ENCODE assay signal across 24 cellular contexts in the genomic region with DNA sequence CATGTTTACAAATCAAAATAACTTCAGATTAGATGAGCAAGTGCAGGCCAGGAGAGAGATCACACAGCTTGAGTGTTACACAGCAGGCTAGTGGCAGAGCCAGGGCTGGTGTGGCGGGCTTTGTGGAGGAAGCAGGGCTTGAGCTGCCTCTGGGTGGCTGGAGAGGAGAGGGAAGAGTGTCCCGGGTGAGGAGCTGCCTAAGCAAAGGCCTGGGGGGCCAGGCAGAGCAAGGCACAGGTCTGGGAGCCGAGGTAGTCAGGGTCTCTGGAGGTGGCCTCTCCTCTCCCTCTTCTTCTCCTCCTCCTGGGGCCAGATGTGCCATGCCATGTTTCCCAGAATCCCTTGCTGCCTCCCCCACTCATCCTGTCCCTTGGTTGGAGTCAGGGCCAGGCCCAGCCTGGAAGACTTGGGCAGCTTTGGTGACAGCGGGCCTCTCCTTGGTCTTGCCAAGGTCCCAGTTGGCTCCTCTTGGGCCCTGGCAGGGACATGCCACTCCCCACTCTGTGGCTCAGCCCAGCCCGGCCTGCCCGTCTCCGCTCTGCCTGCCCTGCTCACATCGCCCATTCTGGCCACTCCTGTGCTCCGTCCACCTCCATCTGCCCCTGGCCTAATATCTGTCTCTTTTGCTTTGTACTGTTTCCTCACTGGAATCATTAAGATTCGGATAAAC.
DNase-seq lines count a peak whose midpoint lies in the region; ATAC-seq, FAIRE-seq and TF ChIP-seq lines count a peak whose summit lies in the region.
"Had no signal": no experiment of that assay in that cellular context is flagged by ENCODE, and none has a peak within 500 bp of the region (broad histone marks: within the 10 kb centered on the region; RNA-seq: fewer than 3 reads in every experiment).

No MANE protein-coding gene starts in this region.

- H3K36me3 Mint-ChIP-seq in natural killer cell treated with Interleukin-12 subunit alpha and Interleukin-12 subunit beta and Interleukin-15 and Interleukin-18, amount 100 ng/mL, for 72 hours: no peaks in the 10 kb centered on the region
- H3K36me3 Mint-ChIP-seq in natural killer cell: no peaks in the 10 kb centered on the region
- peaks cover 9% of the 10 kb centered on the region for H3K36me3 Mint-ChIP-seq in WTC11
- peaks cover 17% of the 10 kb centered on the region for H3K36me3 Mint-ChIP-seq in type B pancreatic cell
- H3K36me3 Mint-ChIP-seq: CD4-positive, alpha-beta memory T cell had no signal

- no peak overlapping the region for H3K27ac Mint-ChIP-seq in natural killer cell treated with Interleukin-12 subunit alpha and Interleukin-12 subunit beta and Interleukin-15 and Interleukin-18, amount 100 ng/mL, for 72 hours
- H3K27ac Mint-ChIP-seq in natural killer cell (no peak overlapping the region), WTC11 (peak overlapping the region; percentile 87), type B pancreatic cell (peak overlapping the region; percentile 54)
- H3K27ac Mint-ChIP-seq: CD4-positive, alpha-beta memory T cell had no signal

- ATAC-seq in natural killer cell treated with Interleukin-12 subunit alpha and Interleukin-12 subunit beta and Interleukin-15 and Interleukin-18, amount 100 ng/mL, for 72 hours: peak; percentile 25 to 52
- ATAC-seq in natural killer cell (no peak), WTC11 (no peak), left lobe of liver (no peak), HG03460 (IDR thresholded peaks at IDR 0.05; ENCODE audit: unreplicated experiment) (no peak)

- H3K9me3 ChIP-seq in kidney (ENCODE audit: control insufficient read depth in 1 of 2, low read length in 2 of 2): no peaks in the 10 kb centered on the region
- H3K9me3 ChIP-seq: A549 had no signal

- H3K27ac ChIP-seq in kidney (ENCODE audit: low read depth in 2 of 2, low read length in 2 of 2): no peak overlapping the region
- H3K27ac ChIP-seq: A549, KMS-11 had no signal

- no peak overlapping the region for H3K9ac ChIP-seq in kidney (ENCODE audit: low read length in 2 of 2)
- H3K9ac ChIP-seq: KMS-11 had no signal

- TF ChIP-seq CTCF in natural killer cell (IDR thresholded peaks at IDR 0.05): no peak
- no peak for TF ChIP-seq CTCF in WTC11 (IDR thresholded peaks at IDR 0.05)
- no peak for TF ChIP-seq CTCF in kidney (IDR thresholded peaks at IDR 0.05; ENCODE audit: borderline replicate concordance, extremely low read depth, insufficient read depth)
- TF ChIP-seq CTCF in type B pancreatic cell (conservative IDR thresholded peaks at IDR 0.05): no peak

- H3K4me1 Mint-ChIP-seq in natural killer cell treated with Interleukin-12 subunit alpha and Interleukin-12 subunit beta and Interleukin-15 and Interleukin-18, amount 100 ng/mL, for 72 hours (ENCODE audit: low read depth in 2 of 2): no peaks in the 10 kb centered on the region
- H3K4me1 Mint-ChIP-seq in natural killer cell (no peaks in the 10 kb centered on the region), WTC11 (peaks cover 11% of the 10 kb centered on the region), type B pancreatic cell (ENCODE audit: unreplicated experiment) (peaks cover 3% of the 10 kb centered on the region)
- H3K4me1 Mint-ChIP-seq: CD4-positive, alpha-beta memory T cell had no signal

- H3K9me3 Mint-ChIP-seq in natural killer cell treated with Interleukin-12 subunit alpha and Interleukin-12 subunit beta and Interleukin-15 and Interleukin-18, amount 100 ng/mL, for 72 hours: no peaks in the 10 kb centered on the region
- H3K9me3 Mint-ChIP-seq in natural killer cell (no peaks in the 10 kb centered on the region), WTC11 (peaks cover 4% of the 10 kb centered on the region), type B pancreatic cell (no peaks in the 10 kb centered on the region)
- H3K9me3 Mint-ChIP-seq: CD4-positive, alpha-beta memory T cell had no signal

- CTCF ChIA-PET in WTC11 (lab: Charles Lee): no interaction called here

- H3K27me3 Mint-ChIP-seq in natural killer cell treated with Interleukin-12 subunit alpha and Interleukin-12 subunit beta and Interleukin-15 and Interleukin-18, amount 100 ng/mL, for 72 hours: no peaks in the 10 kb centered on the region
- no peaks in the 10 kb centered on the region for H3K27me3 Mint-ChIP-seq in natural killer cell (ENCODE audit: low read depth in 2 of 2)
- H3K27me3 Mint-ChIP-seq in WTC11 (ENCODE audit: low read depth): no peaks in the 10 kb centered on the region
- H3K27me3 Mint-ChIP-seq in type B pancreatic cell: no peaks in the 10 kb centered on the region

- intact Hi-C loops in natural killer cell (cut with micrococcal nuclease) (no loop called here), kidney (cut with DNase I) (no loop called here)

- DNase-seq in natural killer cell treated with Interleukin-12 subunit alpha and Interleukin-12 subunit beta and Interleukin-15 and Interleukin-18, amount 100 ng/mL, for 72 hours (ENCODE audit: low spot score): no peak
- DNase-seq in natural killer cell (no peak), WTC11 (ENCODE audit: low spot score) (no peak), kidney (peak; percentile 43), type B pancreatic cell (ENCODE audit: extremely low spot score, unreplicated experiment) (no peak), left lobe of liver (ENCODE audit: low spot score) (no peak)
- DNase-seq in activated naive CD4-positive, alpha-beta T cell treated with Interleukin-2 at 50 U/mL for 16 hours: no peak
- DNase-seq: CD4-positive, alpha-beta memory T cell; COR-L47; DMS53; MM.1S; NCI-H2029; NCI-H226; NCI-H510A; NCI-H69; RPMI8226; SHP77 treated with DMSO at 0.1 percent for 48 hours; SW 1271 had no signal

- H3K4me1 ChIP-seq in kidney (ENCODE audit: control insufficient read depth in 1 of 2, insufficient read depth in 1 of 2, low read depth in 1 of 2, low read length in 2 of 2): no peaks in the 10 kb centered on the region
- H3K4me1 ChIP-seq: A549 had no signal

- no peak overlapping the region for H3K4me3 Mint-ChIP-seq in natural killer cell treated with Interleukin-12 subunit alpha and Interleukin-12 subunit beta and Interleukin-15 and Interleukin-18, amount 100 ng/mL, for 72 hours
- H3K4me3 Mint-ChIP-seq in natural killer cell: no peak overlapping the region
- no peak overlapping the region for H3K4me3 Mint-ChIP-seq in WTC11
- no peak overlapping the region for H3K4me3 Mint-ChIP-seq in type B pancreatic cell

- no peak overlapping the region for H3K4me3 ChIP-seq in kidney (ENCODE audit: low read length in 2 of 2)
- H3K4me3 ChIP-seq: A549 had no signal

- POLR2A ChIA-PET in WTC11 (lab: Charles Lee): no interaction called here

- no peak for FAIRE-seq in kidney (lab: Jason Lieb, UNC)
- FAIRE-seq: A549, G401.6, H1, HTR-8/SVneo had no signal

- H3K36me3 ChIP-seq in kidney (ENCODE audit: control insufficient read depth in 1 of 2, insufficient read depth in 2 of 2, low read length in 2 of 2): no peaks in the 10 kb centered on the region

TF ChIP-seq in WTC11, 78 proteins besides CTCF, POLR2A, EP300 and RAD21:
- TF ChIP-seq, protein P1, sequence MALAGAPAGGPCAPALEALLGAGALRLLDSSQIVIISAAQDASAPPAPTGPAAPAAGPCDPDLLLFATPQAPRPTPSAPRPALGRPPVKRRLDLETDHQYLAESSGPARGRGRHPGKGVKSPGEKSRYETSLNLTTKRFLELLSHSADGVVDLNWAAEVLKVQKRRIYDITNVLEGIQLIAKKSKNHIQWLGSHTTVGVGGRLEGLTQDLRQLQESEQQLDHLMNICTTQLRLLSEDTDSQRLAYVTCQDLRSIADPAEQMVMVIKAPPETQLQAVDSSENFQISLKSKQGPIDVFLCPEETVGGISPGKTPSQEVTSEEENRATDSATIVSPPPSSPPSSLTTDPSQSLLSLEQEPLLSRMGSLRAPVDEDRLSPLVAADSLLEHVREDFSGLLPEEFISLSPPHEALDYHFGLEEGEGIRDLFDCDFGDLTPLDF (CRISPR knock-in tag; IDR thresholded peaks at IDR 0.05): no peak
- TF ChIP-seq, protein P2, sequence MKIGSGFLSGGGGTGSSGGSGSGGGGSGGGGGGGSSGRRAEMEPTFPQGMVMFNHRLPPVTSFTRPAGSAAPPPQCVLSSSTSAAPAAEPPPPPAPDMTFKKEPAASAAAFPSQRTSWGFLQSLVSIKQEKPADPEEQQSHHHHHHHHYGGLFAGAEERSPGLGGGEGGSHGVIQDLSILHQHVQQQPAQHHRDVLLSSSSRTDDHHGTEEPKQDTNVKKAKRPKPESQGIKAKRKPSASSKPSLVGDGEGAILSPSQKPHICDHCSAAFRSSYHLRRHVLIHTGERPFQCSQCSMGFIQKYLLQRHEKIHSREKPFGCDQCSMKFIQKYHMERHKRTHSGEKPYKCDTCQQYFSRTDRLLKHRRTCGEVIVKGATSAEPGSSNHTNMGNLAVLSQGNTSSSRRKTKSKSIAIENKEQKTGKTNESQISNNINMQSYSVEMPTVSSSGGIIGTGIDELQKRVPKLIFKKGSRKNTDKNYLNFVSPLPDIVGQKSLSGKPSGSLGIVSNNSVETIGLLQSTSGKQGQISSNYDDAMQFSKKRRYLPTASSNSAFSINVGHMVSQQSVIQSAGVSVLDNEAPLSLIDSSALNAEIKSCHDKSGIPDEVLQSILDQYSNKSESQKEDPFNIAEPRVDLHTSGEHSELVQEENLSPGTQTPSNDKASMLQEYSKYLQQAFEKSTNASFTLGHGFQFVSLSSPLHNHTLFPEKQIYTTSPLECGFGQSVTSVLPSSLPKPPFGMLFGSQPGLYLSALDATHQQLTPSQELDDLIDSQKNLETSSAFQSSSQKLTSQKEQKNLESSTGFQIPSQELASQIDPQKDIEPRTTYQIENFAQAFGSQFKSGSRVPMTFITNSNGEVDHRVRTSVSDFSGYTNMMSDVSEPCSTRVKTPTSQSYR (CRISPR knock-in tag; IDR thresholded peaks at IDR 0.05): no peak
- no peak for TF ChIP-seq ZNF671 (CRISPR knock-in tag; IDR thresholded peaks at IDR 0.05)
- no peak for TF ChIP-seq SP1 (CRISPR knock-in tag; conservative IDR thresholded peaks at IDR 0.05)
- TF ChIP-seq EMX1 (CRISPR knock-in tag; IDR thresholded peaks at IDR 0.05): no peak
- TF ChIP-seq NR2C2 (CRISPR knock-in tag; IDR thresholded peaks at IDR 0.05): no peak

Comparison
In these comparisons a context has a peak if more than half of its experiments do, and no peak if none do; other contexts are left out.
1. ATAC-seq: peak in natural killer cell treated with Interleukin-12 subunit alpha and Interleukin-12 subunit beta and Interleukin-15 and Interleukin-18, amount 100 ng/mL, for 72 hours (2 of 2); none in natural killer cell (0 of 3), WTC11 (single experiment), left lobe of liver (single experiment) and HG03460 (single experiment).
2. H3K27ac Mint-ChIP-seq: peak in WTC11 (single experiment) and type B pancreatic cell (single experiment); none in natural killer cell treated with Interleukin-12 subunit alpha and Interleukin-12 subunit beta and Interleukin-15 and Interleukin-18, amount 100 ng/mL, for 72 hours (0 of 2) and natural killer cell (0 of 2).